ENCODE assay signal across 1 cellular context in the genomic region with DNA sequence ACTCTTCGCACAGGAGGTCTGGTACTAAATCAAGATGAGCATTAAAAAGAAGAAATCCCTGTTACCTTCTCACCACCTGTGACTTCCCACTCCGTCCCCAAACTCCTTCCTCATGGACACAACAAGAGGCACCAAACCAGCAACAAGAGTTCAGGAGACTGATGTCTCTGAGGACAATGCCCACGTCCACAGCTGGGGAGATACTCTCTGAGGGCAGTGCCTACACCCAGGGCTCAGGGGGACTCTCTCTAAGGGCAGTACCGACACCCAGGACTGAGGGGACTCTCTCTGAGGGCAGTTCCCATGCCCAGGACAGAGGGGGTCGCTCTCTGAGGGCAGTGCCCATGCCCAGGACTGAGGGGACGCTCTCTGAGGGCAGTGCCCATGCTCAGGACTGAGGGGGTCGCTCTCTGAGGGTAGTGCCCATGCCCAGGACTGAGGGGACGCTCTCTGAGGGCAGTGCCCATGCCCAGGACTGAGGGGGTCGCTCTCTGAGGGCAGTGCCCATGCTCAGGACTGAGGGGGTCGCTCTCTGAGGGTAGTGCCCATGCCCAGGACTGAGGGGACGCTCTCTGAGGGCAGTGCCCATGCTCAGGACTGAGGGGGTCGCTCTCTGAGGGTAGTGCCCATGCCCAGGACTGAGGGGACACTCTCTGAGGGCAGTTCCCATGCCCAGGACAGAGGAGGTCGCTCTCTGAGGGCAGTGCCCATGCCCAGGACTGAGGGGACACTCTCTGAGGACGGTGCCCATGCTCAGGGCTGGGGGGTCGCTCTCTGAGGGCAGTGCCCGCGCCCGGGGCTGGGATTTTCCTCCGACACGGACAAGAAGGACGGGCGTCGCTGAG.
A peak's percentile ranks its signal among the peaks of the same experiment; 100 is the strongest.
TF ChIP-seq lines count a peak whose summit lies in the region.

No MANE protein-coding gene starts in this region.

TF ChIP-seq in Ishikawa, 13 proteins besides CTCF, POLR2A, EP300 and RAD21:
- peak; percentile 80; the same call in 1 of the 2 replicates for TF ChIP-seq ZBTB7A (IDR thresholded peaks at IDR 0.05; ENCODE audit: low read depth)
